8 cellular contexts compared by ENCODE assay signal in the genomic region with DNA sequence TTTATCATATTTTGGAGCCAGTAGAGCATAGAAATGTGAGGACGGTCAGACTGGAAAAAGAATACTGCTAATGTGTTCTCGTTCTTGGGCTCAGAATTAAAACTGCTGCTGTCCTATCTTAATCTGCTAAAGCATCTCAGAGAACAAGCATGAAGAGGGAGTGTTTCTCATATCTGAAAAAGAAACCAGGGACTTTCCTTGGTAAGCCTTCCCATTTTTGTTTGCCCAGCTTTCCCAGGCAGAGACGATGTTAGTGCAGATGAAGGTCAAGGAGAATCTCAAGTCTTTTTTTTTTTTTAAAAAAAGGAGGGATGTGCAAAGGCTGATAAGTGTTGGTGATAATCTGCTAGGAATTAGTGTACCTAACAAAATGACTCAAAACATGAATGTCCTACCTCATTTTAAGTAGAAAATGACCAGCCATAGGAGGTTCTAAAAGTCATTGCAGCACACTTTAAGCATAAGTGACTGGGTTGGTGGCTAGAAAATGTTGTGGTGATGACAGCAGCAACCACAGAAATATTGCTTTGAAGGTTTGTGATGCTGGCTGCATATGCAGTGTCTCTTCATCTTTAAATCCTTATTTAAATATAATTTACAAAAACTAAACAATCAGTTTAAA. TPM values are rescaled to one million over a fixed set of nuclear protein-coding genes. Genes with fewer than 3 reads are reported as not detected.
DNase-seq lines count a peak whose midpoint lies in the region; ATAC-seq, FAIRE-seq and TF ChIP-seq lines count a peak whose summit lies in the region.

No MANE protein-coding gene starts in this region.

- no TSS peak for BruUV-seq in A673 (replicated peaks; lab: Mats Ljungman, UMichigan)

- intact Hi-C loops in A673 (cut with micrococcal nuclease; ENCODE audit: unreplicated experiment): no loop called here

- TF ChIP-seq CTCF in nephron progenitor cell (IDR thresholded peaks at IDR 0.05) (no peak), A673 (conservative IDR thresholded peaks at IDR 0.05; ENCODE audit: low read depth, low read length) (no peak)

- no peak overlapping the region; the same call in 1 of the 2 replicates for H3K4me3 ChIP-seq in SJSA1
- H3K4me3 ChIP-seq in A673 (ENCODE audit: low read depth, low read length, poor library complexity, severe bottlenecking): no peak overlapping the region

- peak overlapping the region; percentile 15; the same call in 1 of the 2 replicates for H3K27ac ChIP-seq in SJSA1
- H3K27ac ChIP-seq in A673 (ENCODE audit: low read depth, low read length, poor library complexity, severe bottlenecking): no peak overlapping the region

- peaks cover 2% of the 10 kb centered on the region for H3K27me3 Mint-ChIP-seq in nephron progenitor cell (ENCODE audit: low read depth, poor library complexity)

- H3K4me1 ChIP-seq in SJSA1 (replicated peaks) (peaks cover 53% of the 10 kb centered on the region), A673 (ENCODE audit: insufficient read depth, low read length, poor library complexity, severe bottlenecking) (peaks cover 17% of the 10 kb centered on the region)

- CTCF ChIA-PET in A673 (lab: Charles Lee): no interaction called here

- H3K4me1 Mint-ChIP-seq in nephron progenitor cell: peaks cover 84% of the 10 kb centered on the region

- ATAC-seq in GM18508 (IDR thresholded peaks at IDR 0.05; ENCODE audit: insufficient read depth, unreplicated experiment): peak; percentile 71
- peak; percentile 43 for ATAC-seq in GM21825 (IDR thresholded peaks at IDR 0.05; ENCODE audit: unreplicated experiment)

- H3K27ac Mint-ChIP-seq in nephron progenitor cell: peak overlapping the region; percentile 10

- no peaks in the 10 kb centered on the region for H3K36me3 Mint-ChIP-seq in nephron progenitor cell (ENCODE audit: low read depth)

- H3K9me3 ChIP-seq in SJSA1 (replicated peaks) (no peaks in the 10 kb centered on the region), A673 (ENCODE audit: low read depth, low read length, poor library complexity, severe bottlenecking) (no peaks in the 10 kb centered on the region)

- H3K9me3 Mint-ChIP-seq in nephron progenitor cell: no peaks in the 10 kb centered on the region

- no peaks in the 10 kb centered on the region for H3K27me3 ChIP-seq in SJSA1 (replicated peaks)
- no peaks in the 10 kb centered on the region for H3K27me3 ChIP-seq in A673 (replicated peaks; ENCODE audit: insufficient read depth, low read depth, low read length, poor library complexity)

- peaks cover 68% of the 10 kb centered on the region for H3K36me3 ChIP-seq in SJSA1
- H3K36me3 ChIP-seq in A673 (ENCODE audit: insufficient read depth, low read length, poor library complexity, severe bottlenecking): no peaks in the 10 kb centered on the region

- POLR2A ChIA-PET in A673 (lab: Charles Lee; ENCODE audit: low non-redundant PET): no interaction called here

- no peak for DNase-seq in SJSA1 (ENCODE audit: low read depth in 1 of 2, low spot score in 2 of 2)
- no peak for DNase-seq in nephron progenitor cell
- DNase-seq in A673 (ENCODE audit: low spot score): no peak
- no peak for DNase-seq in HuH-7 (ENCODE audit: low spot score)
- no peak for DNase-seq in frontal cortex (ENCODE audit: low spot score in 2 of 2)
- DNase-seq in NCI-H82 treated with DMSO at 0.1 percent for 48 hours (lab: John Stamatoyannopoulos, UW; ENCODE audit: unreplicated experiment): no peak

- no peak for FAIRE-seq in frontal cortex (lab: Jason Lieb, UNC)

- H3K4me3 Mint-ChIP-seq in nephron progenitor cell: no peak overlapping the region

RNA-seq across cellular contexts. Expression of a gene that starts 55.1 kb away (rescaled TPM):
- 26.7 and 29.5 TPM in 2 replicates for total RNA-seq in SJSA1 (2014; rRNA removed; shearing (Covaris generic))
- total RNA-seq in A673 (2021) (98.6 and 103 TPM in 2 replicates), frontal cortex (8.2 TPM)
